Comparison of ENCODE assay signal across 12 cellular contexts in genomic region chr18:31810336-31811130, GRCh38. TPM values are rescaled to one million over a fixed set of nuclear protein-coding genes. Genes with fewer than 3 reads are reported as not detected.
"Had no signal": no experiment of that assay in that cellular context is flagged by ENCODE, and none has a peak within 500 bp of the region (broad histone marks: within the 10 kb centered on the region; RNA-seq: fewer than 3 reads in every experiment).

No MANE protein-coding gene starts in this region.

RNA-seq across cellular contexts. Expression of gene SLC25A52, which starts 49.9 kb away (rescaled TPM):
- total RNA-seq: epithelial cell of proximal tubule; esophagus squamous epithelium; left lobe of liver; lower leg skin; mucosa of descending colon; naive thymus-derived CD8-positive, alpha-beta T cell; osteocyte; stomach; thoracic aorta had no signal
- polyA plus RNA-seq: mammary epithelial cell; naive thymus-derived CD8-positive, alpha-beta T cell; neural cell; small intestine; stomach had no signal
